In the genomic region with DNA sequence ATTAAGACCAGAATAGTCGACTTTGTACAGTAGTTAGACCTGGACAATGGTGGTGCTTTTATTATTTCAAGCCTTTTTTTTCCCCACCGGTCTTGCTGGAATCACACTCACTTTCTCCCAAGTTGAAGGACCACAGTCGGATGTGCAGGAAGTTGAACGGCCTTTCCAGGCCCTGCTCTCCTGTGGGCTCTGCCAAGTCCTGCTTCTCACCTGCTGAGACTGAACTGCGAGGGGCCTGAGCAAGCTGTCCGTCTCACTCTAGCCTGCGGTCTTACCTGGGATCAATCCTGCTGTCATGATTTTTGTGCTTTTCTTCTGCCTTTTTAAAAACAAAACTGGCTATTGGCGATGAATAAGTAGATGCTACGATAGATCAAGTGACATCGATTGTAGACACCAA, we compare ENCODE assay signal across 8 cellular contexts. TPM values are rescaled to one million over a fixed set of nuclear protein-coding genes. Genes with fewer than 3 reads are reported as not detected.
DNase-seq lines count a peak whose midpoint lies in the region; TF ChIP-seq lines count a peak whose summit lies in the region.

No MANE protein-coding gene starts in this region.

- H3K4me1 Mint-ChIP-seq in MCF 10A (ENCODE audit: insufficient read depth, unreplicated experiment) (peaks cover 27% of the 10 kb centered on the region), type B pancreatic cell (ENCODE audit: unreplicated experiment) (peaks cover 19% of the 10 kb centered on the region)
- H3K4me1 Mint-ChIP-seq in activated CD4-positive, alpha-beta memory T cell treated with anti-CD3 and anti-CD28 coated beads for 36 hours (ENCODE audit: low read depth): peaks cover 13% of the 10 kb centered on the region

- H3K4me3 Mint-ChIP-seq in MCF 10A (ENCODE audit: unreplicated experiment) (peak overlapping the region; percentile 87), type B pancreatic cell (peak overlapping the region; percentile 94)
- peak overlapping the region; percentile 79 for H3K4me3 Mint-ChIP-seq in activated CD4-positive, alpha-beta memory T cell treated with anti-CD3 and anti-CD28 coated beads for 36 hours

- H3K4me1 ChIP-seq in breast epithelium: peaks cover 0 to 10% of the 10 kb centered on the region in 2 donors
- H3K4me1 ChIP-seq in tibial artery: peaks cover 0 to 16% (median 10%) of the 10 kb centered on the region in 4 donors

- BruUV-seq in MCF 10A (replicated peaks; lab: Mats Ljungman, UMichigan): TSS peak; percentile 48

- H3K36me3 ChIP-seq in breast epithelium: no peaks in the 10 kb centered on the region
- peaks cover 0 to 8% (median 3%) of the 10 kb centered on the region in 3 donors for H3K36me3 ChIP-seq in tibial artery

- intact Hi-C loops in MCF 10A (cut with micrococcal nuclease): no loop called here
- intact Hi-C loops in breast epithelium (cut with DNase I; ENCODE audit: low total_unique reads): no loop called here
- intact Hi-C loops in activated CD4-positive, alpha-beta memory T cell treated with anti-CD3 and anti-CD28 coated beads for 36 hours (cut with micrococcal nuclease): no loop called here
- intact Hi-C loops in tibial artery (cut with DNase I; ENCODE audit: low total_unique reads): no loop called here

- H3K4me3 ChIP-seq in breast epithelium (peak overlapping the region in 1 of 3 donors; percentile 86), iPS-11a (ENCODE audit: low read depth, low read length) (peak overlapping the region; percentile 67), tibial artery (peak overlapping the region in 1 of 2 donors; percentile 74)

- H3K27me3 ChIP-seq in breast epithelium: no peaks in the 10 kb centered on the region
- H3K27me3 ChIP-seq in tibial artery: no peaks in the 10 kb centered on the region

- peak overlapping the region; percentile 61 for H3K27ac Mint-ChIP-seq in MCF 10A (ENCODE audit: low read depth, unreplicated experiment)
- H3K27ac Mint-ChIP-seq in activated CD4-positive, alpha-beta memory T cell treated with anti-CD3 and anti-CD28 coated beads for 36 hours: no peak overlapping the region
- H3K27ac Mint-ChIP-seq in type B pancreatic cell: peak overlapping the region; percentile 86

- TF ChIP-seq CTCF in MCF 10A (IDR thresholded peaks at IDR 0.05; ENCODE audit: unreplicated experiment): no peak
- no peak for TF ChIP-seq CTCF in breast epithelium (IDR thresholded peaks at IDR 0.05)
- no peak for TF ChIP-seq CTCF in type B pancreatic cell (conservative IDR thresholded peaks at IDR 0.05)
- TF ChIP-seq CTCF in tibial artery (IDR thresholded peaks at IDR 0.05): no peak

- H3K9me3 ChIP-seq in breast epithelium (no peaks in the 10 kb centered on the region), tibial artery (no peaks in the 10 kb centered on the region)

- H3K36me3 Mint-ChIP-seq in MCF 10A (ENCODE audit: insufficient read depth, unreplicated experiment): peaks cover 41% of the 10 kb centered on the region
- H3K36me3 Mint-ChIP-seq in activated CD4-positive, alpha-beta memory T cell treated with anti-CD3 and anti-CD28 coated beads for 36 hours: peaks cover 15% of the 10 kb centered on the region
- peaks cover 11% of the 10 kb centered on the region for H3K36me3 Mint-ChIP-seq in type B pancreatic cell

- POLR2A ChIA-PET in MCF 10A (lab: Yijun Ruan, JAX): interaction anchor here (0.9 to 1.9 kb wide), 11 partner anchors 12 to 103 kb away, joined by 3 to 45 read pairs (median 7); a partner anchor contains a TSS
- POLR2A ChIA-PET in activated CD4-positive, alpha-beta memory T cell treated with anti-CD3 and anti-CD28 coated beads for 36 hours (lab: Charles Lee): interaction anchor here (1.0 kb wide), 1 partner anchor 17 kb away, joined by 4 read pairs; no protein-coding TSS in a partner anchor

- DNase-seq in MCF 10A (ENCODE audit: unreplicated experiment) (peak; percentile 18), breast epithelium (ENCODE audit: low spot score in 2 of 2) (no peak), type B pancreatic cell (ENCODE audit: extremely low spot score, unreplicated experiment) (no peak), HuH-7.5 (ENCODE audit: low spot score) (no peak), tibial artery (no peak), SIG-M5 (lab: John Stamatoyannopoulos, UW) (no peak)
- DNase-seq in activated CD4-positive, alpha-beta memory T cell treated with anti-CD3 and anti-CD28 coated beads for 36 hours: no peak

- no peak for TF ChIP-seq POLR2A in breast epithelium (IDR thresholded peaks at IDR 0.05)

- no peaks in the 10 kb centered on the region for H3K27me3 Mint-ChIP-seq in MCF 10A (ENCODE audit: insufficient read depth, unreplicated experiment)
- H3K27me3 Mint-ChIP-seq in activated CD4-positive, alpha-beta memory T cell treated with anti-CD3 and anti-CD28 coated beads for 36 hours: peaks cover 9% of the 10 kb centered on the region
- no peaks in the 10 kb centered on the region for H3K27me3 Mint-ChIP-seq in type B pancreatic cell

- CTCF ChIA-PET in MCF 10A (lab: Yijun Ruan, JAX): interaction anchor here (0.8 to 1.1 kb wide), 4 partner anchors 11 to 18 kb away, joined by 3 to 5 read pairs (median 3); a partner anchor contains a TSS
- CTCF ChIA-PET in activated CD4-positive, alpha-beta memory T cell treated with anti-CD3 and anti-CD28 coated beads for 36 hours (lab: Charles Lee): interaction anchor here (0.5 to 0.7 kb wide), 2 partner anchors 18 to 263 kb away, joined by 3 to 5 read pairs; a partner anchor contains a TSS

- no peak overlapping the region for H3K27ac ChIP-seq in breast epithelium
- peak overlapping the region in 1 of 2 donors; percentile 76 for H3K27ac ChIP-seq in tibial artery

- H3K9me3 Mint-ChIP-seq in MCF 10A (ENCODE audit: unreplicated experiment) (no peaks in the 10 kb centered on the region), type B pancreatic cell (no peaks in the 10 kb centered on the region)
- no peaks in the 10 kb centered on the region for H3K9me3 Mint-ChIP-seq in activated CD4-positive, alpha-beta memory T cell treated with anti-CD3 and anti-CD28 coated beads for 36 hours

RNA-seq across cellular contexts. Expression of a gene that starts 1.3 kb away (rescaled TPM):
- 28.4 and 31.6 TPM in 2 replicates for total RNA-seq in MCF 10A (2022)
- total RNA-seq in breast epithelium: 1 to 10 TPM; 5.0 to 5.9 (median 5.6) TPM
- total RNA-seq in activated CD4-positive, alpha-beta memory T cell treated with anti-CD3 and anti-CD28 coated beads for 36 hours: 1 to 10 TPM; 6.9 to 8.4 TPM
- 15.0 and 19.3 TPM in 2 replicates for total RNA-seq in type B pancreatic cell (ENCODE audit: low replicate concordance)

RNA-seq across cellular contexts. Expression of a gene that starts 18.3 kb away (rescaled TPM):
- total RNA-seq in MCF 10A (2022) (19.5 and 24.1 TPM in 2 replicates), breast epithelium (10 to 100 TPM; 21.0 to 25.1 (median 22.1) TPM), type B pancreatic cell (ENCODE audit: low replicate concordance) (26.1 and 34.5 TPM in 2 replicates)
- total RNA-seq in activated CD4-positive, alpha-beta memory T cell treated with anti-CD3 and anti-CD28 coated beads for 36 hours: 10 to 100 TPM; 38.8 to 39.6 TPM

RNA-seq across cellular contexts. Expression of a gene that starts 19.1 kb away (rescaled TPM):
- total RNA-seq in MCF 10A (2022): 43.5 and 55.0 TPM in 2 replicates
- 10 to 100 TPM; 21.6 to 33.1 (median 25.6) TPM for total RNA-seq in breast epithelium
- total RNA-seq in activated CD4-positive, alpha-beta memory T cell treated with anti-CD3 and anti-CD28 coated beads for 36 hours: 10 to 100 TPM; 57.1 to 59.9 TPM
- total RNA-seq in type B pancreatic cell (ENCODE audit: low replicate concordance): 62.1 and 68.0 TPM in 2 replicates

RNA-seq across cellular contexts. Expression of a gene that starts 48.3 kb away (rescaled TPM):
- total RNA-seq in MCF 10A (2022): 59.0 and 62.6 TPM in 2 replicates
- total RNA-seq in breast epithelium: 10 to 100 TPM; 47.5 to 61.1 (median 59.9) TPM
- total RNA-seq in activated CD4-positive, alpha-beta memory T cell treated with anti-CD3 and anti-CD28 coated beads for 36 hours: 10 to 100 TPM; 56.3 to 66.5 TPM
- total RNA-seq in type B pancreatic cell (ENCODE audit: low replicate concordance): 83.1 and 99.4 TPM in 2 replicates

RNA-seq across cellular contexts. Expression of a gene that starts 48.4 kb away (rescaled TPM):
- 19.4 and 25.1 TPM in 2 replicates for total RNA-seq in MCF 10A (2022)
- 10 to 100 TPM; 16.5 to 18.4 (median 16.7) TPM for total RNA-seq in breast epithelium
- total RNA-seq in activated CD4-positive, alpha-beta memory T cell treated with anti-CD3 and anti-CD28 coated beads for 36 hours: 10 to 100 TPM; 24.6 to 26.1 TPM
- total RNA-seq in type B pancreatic cell (ENCODE audit: low replicate concordance): 17.7 and 21.3 TPM in 2 replicates
